Comparison of ENCODE assay signal across 1 cellular context in genomic region chr6:138529510-138529909, GRCh38.
TF ChIP-seq lines count a peak whose summit lies in the region.

No MANE protein-coding gene starts in this region.

TF ChIP-seq in HepG2, 621 proteins besides CTCF, POLR2A, EP300 and RAD21:
- no peak for TF ChIP-seq ZNF276 (CRISPR knock-in tag; IDR thresholded peaks at IDR 0.05; ENCODE audit: low read depth)
- 0 out of 2 replicates have a peak, but pooled peaks have one; percentile 70 for TF ChIP-seq FOXO4 (CRISPR knock-in tag; conservative IDR thresholded peaks at IDR 0.05)
